9 cellular contexts compared by ENCODE assay signal in the genomic region with DNA sequence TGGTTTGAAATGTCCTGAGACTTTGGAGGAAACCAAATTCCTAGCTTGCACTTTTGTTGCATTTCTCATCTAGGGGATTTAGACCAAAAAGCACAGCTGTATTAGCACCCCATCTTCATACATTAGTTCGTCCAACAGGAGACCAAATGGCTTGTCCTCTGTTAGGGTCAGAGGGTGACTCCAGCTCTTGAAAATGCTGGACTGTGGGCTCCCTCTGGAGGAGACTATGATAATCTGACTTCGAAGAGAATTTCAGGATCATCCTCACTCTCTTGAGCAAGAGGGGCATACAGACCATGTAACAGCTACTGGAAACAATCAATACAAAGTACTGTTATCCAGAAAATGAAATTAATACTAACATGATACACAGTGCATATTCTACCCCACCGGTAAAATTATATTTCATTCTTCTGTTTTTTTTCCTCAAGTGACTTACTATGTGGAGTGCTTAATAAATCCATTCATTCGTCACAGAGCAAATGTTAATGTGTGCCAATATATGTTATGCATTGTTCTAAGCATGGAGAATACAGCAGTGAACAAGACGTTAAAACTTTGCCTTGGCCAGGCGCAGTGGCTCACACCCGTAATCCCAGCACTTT.
DNase-seq lines count a peak whose midpoint lies in the region; ATAC-seq and TF ChIP-seq lines count a peak whose summit lies in the region.
"Had no signal": no experiment of that assay in that cellular context is flagged by ENCODE, and none has a peak within 500 bp of the region (broad histone marks: within the 10 kb centered on the region; RNA-seq: fewer than 3 reads in every experiment).

No MANE protein-coding gene starts in this region.

- H3K4me3 ChIP-seq in OCI-LY1 (ENCODE audit: low read depth, low read length, poor library complexity, severe bottlenecking), result no peak overlapping the region
- no peak overlapping the region for H3K4me3 ChIP-seq in ovary

- H2AFZ ChIP-seq in OCI-LY1 (ENCODE audit: low read length), result no peak overlapping the region

- H3K9me3 Mint-ChIP-seq in activated naive CD4-positive, alpha-beta T cell treated with anti-CD3 and anti-CD28 coated beads, Interleukin-2, amount 10 ng/mL, durations not matched to agents 7 days and 5 days, result peaks cover 10% of the 10 kb centered on the region
- H3K9me3 Mint-ChIP-seq: activated naive CD4-positive, alpha-beta T cell treated with anti-CD3 and anti-CD28 coated beads, Interleukin-2, amount 50 U/mL, for 24 hours had no signal

- no peaks in the 10 kb centered on the region for H3K79me2 ChIP-seq in OCI-LY1 (ENCODE audit: insufficient read depth, low read length)

- no peaks in the 10 kb centered on the region for H4K20me1 ChIP-seq in OCI-LY1 (ENCODE audit: insufficient read depth, low read length)

- H3K4me1 ChIP-seq in OCI-LY1 (ENCODE audit: insufficient read depth, low read length, severe bottlenecking) (no peaks in the 10 kb centered on the region), ovary (ENCODE audit: insufficient read depth) (no peaks in the 10 kb centered on the region)

- no peak for ATAC-seq in HG02973 (IDR thresholded peaks at IDR 0.05; ENCODE audit: unreplicated experiment)

- CTCF ChIA-PET in activated naive CD4-positive, alpha-beta T cell treated with anti-CD3 and anti-CD28 coated beads, Interleukin-2, amount 10 ng/mL, durations not matched to agents 7 days and 5 days (lab: Charles Lee), result interaction anchor here (0.7 to 6.0 kb wide), 13 partner anchors 10 to 263 kb away, joined by 3 to 84 read pairs (median 3); partner anchors contain the start of genes PPP2CA and SKP1

- 42 to 46% (median 44%) methylated on average over 7 of the region's 7 CpGs for WGBS in ovary, 3 donors

- no peak for TF ChIP-seq POLR2A in ovary (IDR thresholded peaks at IDR 0.05)

- no peak overlapping the region for H3K27ac Mint-ChIP-seq in activated naive CD4-positive, alpha-beta T cell treated with anti-CD3 and anti-CD28 coated beads, Interleukin-2, amount 10 ng/mL, durations not matched to agents 7 days and 5 days
- H3K27ac Mint-ChIP-seq: activated naive CD4-positive, alpha-beta T cell treated with anti-CD3 and anti-CD28 coated beads, Interleukin-2, amount 50 U/mL, for 24 hours had no signal

- intact Hi-C loops in ovary (cut with DNase I), result loop anchor here in 3 of 4 donors (2.0 to 10.0 kb wide), 4 partner anchors 102 to 245 kb away; no protein-coding TSS in a partner anchor

- no peak for TF ChIP-seq EP300 in ovary (IDR thresholded peaks at IDR 0.05)

- no peaks in the 10 kb centered on the region for H3K9me2 ChIP-seq in OCI-LY1 (ENCODE audit: low read depth, low read length)

- no peak overlapping the region for H3K9ac ChIP-seq in OCI-LY1 (ENCODE audit: low read length)

- no peaks in the 10 kb centered on the region for H3F3A ChIP-seq in OCI-LY1 (ENCODE audit: insufficient read depth, low read length)

- DNase-seq in DMS114 treated with DMSO at 0.1 percent for 48 hours (lab: John Stamatoyannopoulos, UW; ENCODE audit: unreplicated experiment) (peak; percentile 84), HK-2 (ENCODE audit: unreplicated experiment) (peak; percentile 30), glomerular endothelial cell (ENCODE audit: extremely low read depth, low read depth, low spot score) (peak; percentile 71), ovary (peak in 4 of 5 donors; percentile 26 to 56 (median 42))
- DNase-seq in activated naive CD4-positive, alpha-beta T cell treated with anti-CD3 and anti-CD28 coated beads, Interleukin-2, amount 10 ng/mL, durations not matched to agents 7 days and 5 days, result peak; percentile 50
- no peak for DNase-seq in activated CD4-positive, CD25-positive, alpha-beta regulatory T cell treated with anti-CD3 and anti-CD28 coated beads, Interleukin-2, amount 50 U/mL, for 72 hours

- H3K27me3 Mint-ChIP-seq in activated naive CD4-positive, alpha-beta T cell treated with anti-CD3 and anti-CD28 coated beads, Interleukin-2, amount 10 ng/mL, durations not matched to agents 7 days and 5 days, result peaks cover 49% of the 10 kb centered on the region
- H3K27me3 Mint-ChIP-seq: activated naive CD4-positive, alpha-beta T cell treated with anti-CD3 and anti-CD28 coated beads, Interleukin-2, amount 50 U/mL, for 24 hours had no signal

- no peak overlapping the region for H3K4me2 ChIP-seq in OCI-LY1 (ENCODE audit: low read length)

- no peaks in the 10 kb centered on the region; the same call in 1 of the 2 replicates for H3K36me3 ChIP-seq in OCI-LY1 (ENCODE audit: insufficient read depth, low read length)
- H3K36me3 ChIP-seq in ovary, result no peaks in the 10 kb centered on the region

- H3K9me3 ChIP-seq in OCI-LY1 (ENCODE audit: low read length), result peaks cover 6% of the 10 kb centered on the region
- H3K9me3 ChIP-seq in ovary, result no peaks in the 10 kb centered on the region

- TF ChIP-seq CTCF in OCI-LY1 (IDR thresholded peaks at IDR 0.05; ENCODE audit: low read length) (peak; percentile 71), ovary (IDR thresholded peaks at IDR 0.05) (peak; percentile 40 to 81 (median 76))

- H3K4me3 Mint-ChIP-seq in activated naive CD4-positive, alpha-beta T cell treated with anti-CD3 and anti-CD28 coated beads, Interleukin-2, amount 10 ng/mL, durations not matched to agents 7 days and 5 days, result no peak overlapping the region
- H3K4me3 Mint-ChIP-seq: activated naive CD4-positive, alpha-beta T cell treated with anti-CD3 and anti-CD28 coated beads, Interleukin-2, amount 50 U/mL, for 24 hours had no signal

- H3K27ac ChIP-seq in OCI-LY1 (ENCODE audit: low read depth, low read length, poor library complexity, severe bottlenecking) (no peak overlapping the region), ovary (no peak overlapping the region)

- H3K27me3 ChIP-seq in OCI-LY1 (ENCODE audit: insufficient read depth, low read length), result no peaks in the 10 kb centered on the region
- H3K27me3 ChIP-seq in ovary, result no peaks in the 10 kb centered on the region

- peaks cover 3% of the 10 kb centered on the region for H3K36me3 Mint-ChIP-seq in activated naive CD4-positive, alpha-beta T cell treated with anti-CD3 and anti-CD28 coated beads, Interleukin-2, amount 10 ng/mL, durations not matched to agents 7 days and 5 days

- no peaks in the 10 kb centered on the region for H3K4me1 Mint-ChIP-seq in activated naive CD4-positive, alpha-beta T cell treated with anti-CD3 and anti-CD28 coated beads, Interleukin-2, amount 10 ng/mL, durations not matched to agents 7 days and 5 days
